2 cellular contexts compared by ENCODE assay signal in genomic region chr11:58391879-58392278, GRCh38.
TF ChIP-seq lines count a peak whose summit lies in the region.

No MANE protein-coding gene starts in this region.

TF ChIP-seq in SK-N-SH, 30 proteins besides CTCF, POLR2A, EP300 and RAD21:
- no peak for TF ChIP-seq YY1 (IDR thresholded peaks at IDR 0.05; ENCODE audit: low read depth)
TF ChIP-seq in SK-N-SH: peak in this region for 0.

TF ChIP-seq in SK-N-SH treated with all-trans-retinoic acid at 6 μM for 48 hours, 23 proteins besides CTCF, POLR2A, EP300 and RAD21:
- TF ChIP-seq ZNF8 (CRISPR knock-in tag; IDR thresholded peaks at IDR 0.05) (no peak), ESRRG (CRISPR knock-in tag; IDR thresholded peaks at IDR 0.05) (no peak), GLIS3 (CRISPR knock-in tag; IDR thresholded peaks at IDR 0.05) (no peak), TSHZ2 (CRISPR knock-in tag; IDR thresholded peaks at IDR 0.05) (no peak), SNAI2 (CRISPR knock-in tag; IDR thresholded peaks at IDR 0.05) (no peak), ZC3H10 (CRISPR knock-in tag; IDR thresholded peaks at IDR 0.05) (no peak), PATZ1 (CRISPR knock-in tag; IDR thresholded peaks at IDR 0.05; ENCODE audit: borderline replicate concordance) (no peak), CSDC2 (CRISPR knock-in tag; IDR thresholded peaks at IDR 0.05) (no peak), ZFP30 (CRISPR knock-in tag; IDR thresholded peaks at IDR 0.05) (no peak)
